In genomic region chr20:36605309-36606170, GRCh38 we compare ENCODE assay signal across 1 cellular context.
TF ChIP-seq lines count a peak whose summit lies in the region.

RAB5IF (plus strand) TSS chr20:36605779; CDS start chr20:36605952, 173 bp downstream.

TF ChIP-seq in K562, 482 proteins besides CTCF, POLR2A, EP300 and RAD21 (continued from another document and continues in another):
- TF ChIP-seq, protein P1, sequence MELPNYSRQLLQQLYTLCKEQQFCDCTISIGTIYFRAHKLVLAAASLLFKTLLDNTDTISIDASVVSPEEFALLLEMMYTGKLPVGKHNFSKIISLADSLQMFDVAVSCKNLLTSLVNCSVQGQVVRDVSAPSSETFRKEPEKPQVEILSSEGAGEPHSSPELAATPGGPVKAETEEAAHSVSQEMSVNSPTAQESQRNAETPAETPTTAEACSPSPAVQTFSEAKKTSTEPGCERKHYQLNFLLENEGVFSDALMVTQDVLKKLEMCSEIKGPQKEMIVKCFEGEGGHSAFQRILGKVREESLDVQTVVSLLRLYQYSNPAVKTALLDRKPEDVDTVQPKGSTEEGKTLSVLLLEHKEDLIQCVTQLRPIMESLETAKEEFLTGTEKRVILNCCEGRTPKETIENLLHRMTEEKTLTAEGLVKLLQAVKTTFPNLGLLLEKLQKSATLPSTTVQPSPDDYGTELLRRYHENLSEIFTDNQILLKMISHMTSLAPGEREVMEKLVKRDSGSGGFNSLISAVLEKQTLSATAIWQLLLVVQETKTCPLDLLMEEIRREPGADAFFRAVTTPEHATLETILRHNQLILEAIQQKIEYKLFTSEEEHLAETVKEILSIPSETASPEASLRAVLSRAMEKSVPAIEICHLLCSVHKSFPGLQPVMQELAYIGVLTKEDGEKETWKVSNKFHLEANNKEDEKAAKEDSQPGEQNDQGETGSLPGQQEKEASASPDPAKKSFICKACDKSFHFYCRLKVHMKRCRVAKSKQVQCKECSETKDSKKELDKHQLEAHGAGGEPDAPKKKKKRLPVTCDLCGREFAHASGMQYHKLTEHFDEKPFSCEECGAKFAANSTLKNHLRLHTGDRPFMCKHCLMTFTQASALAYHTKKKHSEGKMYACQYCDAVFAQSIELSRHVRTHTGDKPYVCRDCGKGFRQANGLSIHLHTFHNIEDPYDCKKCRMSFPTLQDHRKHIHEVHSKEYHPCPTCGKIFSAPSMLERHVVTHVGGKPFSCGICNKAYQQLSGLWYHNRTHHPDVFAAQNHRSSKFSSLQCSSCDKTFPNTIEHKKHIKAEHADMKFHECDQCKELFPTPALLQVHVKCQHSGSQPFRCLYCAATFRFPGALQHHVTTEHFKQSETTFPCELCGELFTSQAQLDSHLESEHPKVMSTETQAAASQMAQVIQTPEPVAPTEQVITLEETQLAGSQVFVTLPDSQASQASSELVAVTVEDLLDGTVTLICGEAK (IDR thresholded peaks at IDR 0.05), result peak; percentile 94
- TF ChIP-seq, protein P1 (CRISPR knock-in tag; IDR thresholded peaks at IDR 0.05), result no peak
- TF ChIP-seq ZNF592 (IDR thresholded peaks at IDR 0.05) (peak; percentile 83; the same call in 1 of the 2 replicates), FOXM1 (IDR thresholded peaks at IDR 0.05; ENCODE audit: low read depth) (no peak), FOXM1 (CRISPR knock-in tag; IDR thresholded peaks at IDR 0.05; ENCODE audit: low read depth) (no peak), FIP1L1 (IDR thresholded peaks at IDR 0.05; ENCODE audit: low read depth, low read length, poor library complexity, severe bottlenecking) (no peak), ID3 (CRISPR knock-in tag; IDR thresholded peaks at IDR 0.05) (no peak), ID3 (tag; IDR thresholded peaks at IDR 0.05) (peak; percentile 14; the same call in 1 of the 2 replicates), ZNF57 (CRISPR knock-in tag; IDR thresholded peaks at IDR 0.05) (no peak), NCOA1 (IDR thresholded peaks at IDR 0.05; ENCODE audit: low read depth) (no peak), RFX7 (CRISPR knock-in tag; IDR thresholded peaks at IDR 0.05) (no peak), ARHGAP35 (IDR thresholded peaks at IDR 0.05; ENCODE audit: partially characterized antibody) (no peak), HNRNPUL1 (IDR thresholded peaks at IDR 0.05; ENCODE audit: low read length) (no peak), ZNF449 (CRISPR knock-in tag; IDR thresholded peaks at IDR 0.05) (no peak), ZBTB34 (CRISPR knock-in tag; IDR thresholded peaks at IDR 0.05) (no peak), NCOA6 (IDR thresholded peaks at IDR 0.05) (no peak; the same call in 1 of the 2 replicates), ZSCAN32 (CRISPR knock-in tag; IDR thresholded peaks at IDR 0.05) (no peak), ZNF511 (CRISPR knock-in tag; IDR thresholded peaks at IDR 0.05) (peak; percentile 72; the same call in 1 of the 2 replicates), SMARCA5 (IDR thresholded peaks at IDR 0.05) (no peak), GATAD2B (IDR thresholded peaks at IDR 0.05; ENCODE audit: borderline replicate concordance) (no peak), ZBTB8A (IDR thresholded peaks at IDR 0.05; ENCODE audit: partially characterized antibody) (no peak), RUNX1 (IDR thresholded peaks at IDR 0.05; ENCODE audit: low read depth) (no peak), NCOR1 (IDR thresholded peaks at IDR 0.05) (no peak), MAX (CRISPR knock-in tag; IDR thresholded peaks at IDR 0.05) (peak; percentile 77), ZNF76 (CRISPR knock-in tag; IDR thresholded peaks at IDR 0.05; ENCODE audit: borderline replicate concordance) (no peak), NCOA2 (IDR thresholded peaks at IDR 0.05; ENCODE audit: partially characterized antibody in 2 of 2) (no peak), ETS2 (tag; IDR thresholded peaks at IDR 0.05; ENCODE audit: borderline replicate concordance, poor library complexity, severe bottlenecking) (no peak), SMARCA4 (IDR thresholded peaks at IDR 0.05) (0 out of 2 replicates have a peak, but pooled peaks have one; percentile 20), NBN (IDR thresholded peaks at IDR 0.05; ENCODE audit: low read depth) (peak; percentile 80)
- TF ChIP-seq, protein P2, sequence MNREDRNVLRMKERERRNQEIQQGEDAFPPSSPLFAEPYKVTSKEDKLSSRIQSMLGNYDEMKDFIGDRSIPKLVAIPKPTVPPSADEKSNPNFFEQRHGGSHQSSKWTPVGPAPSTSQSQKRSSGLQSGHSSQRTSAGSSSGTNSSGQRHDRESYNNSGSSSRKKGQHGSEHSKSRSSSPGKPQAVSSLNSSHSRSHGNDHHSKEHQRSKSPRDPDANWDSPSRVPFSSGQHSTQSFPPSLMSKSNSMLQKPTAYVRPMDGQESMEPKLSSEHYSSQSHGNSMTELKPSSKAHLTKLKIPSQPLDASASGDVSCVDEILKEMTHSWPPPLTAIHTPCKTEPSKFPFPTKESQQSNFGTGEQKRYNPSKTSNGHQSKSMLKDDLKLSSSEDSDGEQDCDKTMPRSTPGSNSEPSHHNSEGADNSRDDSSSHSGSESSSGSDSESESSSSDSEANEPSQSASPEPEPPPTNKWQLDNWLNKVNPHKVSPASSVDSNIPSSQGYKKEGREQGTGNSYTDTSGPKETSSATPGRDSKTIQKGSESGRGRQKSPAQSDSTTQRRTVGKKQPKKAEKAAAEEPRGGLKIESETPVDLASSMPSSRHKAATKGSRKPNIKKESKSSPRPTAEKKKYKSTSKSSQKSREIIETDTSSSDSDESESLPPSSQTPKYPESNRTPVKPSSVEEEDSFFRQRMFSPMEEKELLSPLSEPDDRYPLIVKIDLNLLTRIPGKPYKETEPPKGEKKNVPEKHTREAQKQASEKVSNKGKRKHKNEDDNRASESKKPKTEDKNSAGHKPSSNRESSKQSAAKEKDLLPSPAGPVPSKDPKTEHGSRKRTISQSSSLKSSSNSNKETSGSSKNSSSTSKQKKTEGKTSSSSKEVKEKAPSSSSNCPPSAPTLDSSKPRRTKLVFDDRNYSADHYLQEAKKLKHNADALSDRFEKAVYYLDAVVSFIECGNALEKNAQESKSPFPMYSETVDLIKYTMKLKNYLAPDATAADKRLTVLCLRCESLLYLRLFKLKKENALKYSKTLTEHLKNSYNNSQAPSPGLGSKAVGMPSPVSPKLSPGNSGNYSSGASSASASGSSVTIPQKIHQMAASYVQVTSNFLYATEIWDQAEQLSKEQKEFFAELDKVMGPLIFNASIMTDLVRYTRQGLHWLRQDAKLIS (CRISPR knock-in tag; IDR thresholded peaks at IDR 0.05), result peak; percentile 81; the same call in 1 of the 2 replicates
- TF ChIP-seq, protein P3, sequence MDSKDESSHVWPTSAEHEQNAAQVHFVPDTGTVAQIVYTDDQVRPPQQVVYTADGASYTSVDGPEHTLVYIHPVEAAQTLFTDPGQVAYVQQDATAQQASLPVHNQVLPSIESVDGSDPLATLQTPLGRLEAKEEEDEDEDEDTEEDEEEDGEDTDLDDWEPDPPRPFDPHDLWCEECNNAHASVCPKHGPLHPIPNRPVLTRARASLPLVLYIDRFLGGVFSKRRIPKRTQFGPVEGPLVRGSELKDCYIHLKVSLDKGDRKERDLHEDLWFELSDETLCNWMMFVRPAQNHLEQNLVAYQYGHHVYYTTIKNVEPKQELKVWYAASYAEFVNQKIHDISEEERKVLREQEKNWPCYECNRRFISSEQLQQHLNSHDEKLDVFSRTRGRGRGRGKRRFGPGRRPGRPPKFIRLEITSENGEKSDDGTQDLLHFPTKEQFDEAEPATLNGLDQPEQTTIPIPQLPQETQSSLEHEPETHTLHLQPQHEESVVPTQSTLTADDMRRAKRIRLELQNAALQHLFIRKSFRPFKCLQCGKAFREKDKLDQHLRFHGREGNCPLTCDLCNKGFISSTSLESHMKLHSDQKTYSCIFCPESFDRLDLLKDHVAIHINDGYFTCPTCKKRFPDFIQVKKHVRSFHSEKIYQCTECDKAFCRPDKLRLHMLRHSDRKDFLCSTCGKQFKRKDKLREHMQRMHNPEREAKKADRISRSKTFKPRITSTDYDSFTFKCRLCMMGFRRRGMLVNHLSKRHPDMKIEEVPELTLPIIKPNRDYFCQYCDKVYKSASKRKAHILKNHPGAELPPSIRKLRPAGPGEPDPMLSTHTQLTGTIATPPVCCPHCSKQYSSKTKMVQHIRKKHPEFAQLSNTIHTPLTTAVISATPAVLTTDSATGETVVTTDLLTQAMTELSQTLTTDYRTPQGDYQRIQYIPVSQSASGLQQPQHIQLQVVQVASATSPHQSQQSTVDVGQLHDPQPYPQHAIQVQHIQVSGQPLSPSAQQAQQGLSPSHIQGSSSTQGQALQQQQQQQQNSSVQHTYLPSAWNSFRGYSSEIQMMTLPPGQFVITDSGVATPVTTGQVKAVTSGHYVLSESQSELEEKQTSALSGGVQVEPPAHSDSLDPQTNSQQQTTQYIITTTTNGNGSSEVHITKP (IDR thresholded peaks at IDR 0.05; ENCODE audit: partially characterized antibody), result no peak
